Comparison of ENCODE assay signal across 1 cellular context in the genomic region with DNA sequence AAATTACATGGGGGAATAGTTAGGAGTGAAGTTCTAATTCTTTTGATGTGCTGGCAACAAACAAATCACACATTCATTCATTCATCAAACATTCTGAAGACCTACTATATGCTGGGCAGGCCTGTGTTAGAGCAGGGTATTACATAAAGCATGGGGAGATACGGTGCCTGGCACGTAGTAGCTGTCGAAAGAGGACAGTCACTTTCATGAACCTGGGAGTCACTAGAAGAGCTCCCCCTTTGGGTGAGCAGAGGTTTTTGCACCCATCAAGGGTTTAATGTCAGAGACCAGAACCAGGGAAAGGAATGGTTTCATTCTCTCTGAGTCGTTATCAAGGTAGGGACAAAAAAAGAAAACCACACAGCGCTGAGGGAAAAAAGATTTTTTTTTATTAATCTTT.
TF ChIP-seq lines count a peak whose summit lies in the region.

No MANE protein-coding gene starts in this region.

TF ChIP-seq in K562, 482 proteins besides CTCF, POLR2A, EP300 and RAD21 (continues in another document):
- TF ChIP-seq JUND (IDR thresholded peaks at IDR 0.05; ENCODE audit: borderline replicate concordance, low read depth, low read length) (0 out of 2 replicates have a peak, but pooled peaks have one; percentile 4), JUND (tag; IDR thresholded peaks at IDR 0.05; ENCODE audit: borderline replicate concordance, low read depth, low read length) (no peak), ELF2 (CRISPR knock-in tag; IDR thresholded peaks at IDR 0.05) (no peak), SRF (CRISPR knock-in tag; IDR thresholded peaks at IDR 0.05) (no peak), ESRRA (IDR thresholded peaks at IDR 0.05; ENCODE audit: borderline replicate concordance, low read depth) (0 out of 2 replicates have a peak, but pooled peaks have one; percentile 12), FOXK2 (conservative IDR thresholded peaks at IDR 0.05 in 1 of 2, IDR thresholded peaks at IDR 0.05 in 1 of 2; ENCODE audit: low read depth in 2 of 2) (0 out of 4 replicates have a peak, but pooled peaks of 1 of the 2 experiments have one; percentile 18), ZNF134 (CRISPR knock-in tag; conservative IDR thresholded peaks at IDR 0.05) (no peak), ZNF23 (CRISPR knock-in tag; IDR thresholded peaks at IDR 0.05) (no peak), SREBF1 (IDR thresholded peaks at IDR 0.05; ENCODE audit: borderline replicate concordance, low read depth, low read length) (no peak), ZBTB5 (IDR thresholded peaks at IDR 0.05) (no peak), SPI1 (IDR thresholded peaks at IDR 0.05; ENCODE audit: borderline replicate concordance, low read depth, low read length) (no peak), PRMT5 (CRISPR knock-in tag; IDR thresholded peaks at IDR 0.05) (no peak), DACH1 (IDR thresholded peaks at IDR 0.05; ENCODE audit: partially characterized antibody) (no peak), ZNF76 (CRISPR knock-in tag; IDR thresholded peaks at IDR 0.05; ENCODE audit: borderline replicate concordance) (no peak), CHCHD3 (CRISPR knock-in tag; IDR thresholded peaks at IDR 0.05) (no peak), NRF1 (conservative IDR thresholded peaks at IDR 0.05 in 1 of 2, IDR thresholded peaks at IDR 0.05 in 1 of 2) (no peak), ARID3B (CRISPR knock-in tag; IDR thresholded peaks at IDR 0.05; ENCODE audit: borderline replicate concordance) (no peak), ZKSCAN1 (IDR thresholded peaks at IDR 0.05; ENCODE audit: low read depth, low read length) (peak; percentile 59), SMARCB1 (IDR thresholded peaks at IDR 0.05; ENCODE audit: insufficient read length, low read depth) (no peak), SOX6 (IDR thresholded peaks at IDR 0.05) (no peak), ZNF75A (CRISPR knock-in tag; IDR thresholded peaks at IDR 0.05) (no peak), MCM5 (IDR thresholded peaks at IDR 0.05; ENCODE audit: low read depth) (no peak), ZNF785 (CRISPR knock-in tag; IDR thresholded peaks at IDR 0.05) (no peak), SNIP1 (IDR thresholded peaks at IDR 0.05; ENCODE audit: low read depth) (no peak), LCOR (CRISPR knock-in tag; IDR thresholded peaks at IDR 0.05) (no peak), RUNX1 (IDR thresholded peaks at IDR 0.05; ENCODE audit: low read depth) (no peak), GABPA (tag; conservative IDR thresholded peaks at IDR 0.05; ENCODE audit: low read depth) (no peak), CREB3L1 (IDR thresholded peaks at IDR 0.05; ENCODE audit: borderline replicate concordance, low read depth) (no peak), KDM1A (IDR thresholded peaks at IDR 0.05) (no peak), ZNF41 (CRISPR knock-in tag; conservative IDR thresholded peaks at IDR 0.05) (no peak), ZNF232 (CRISPR knock-in tag; IDR thresholded peaks at IDR 0.05) (no peak), SRSF9 (IDR thresholded peaks at IDR 0.05; ENCODE audit: borderline replicate concordance, low read depth, low read length) (no peak), GATAD2B (IDR thresholded peaks at IDR 0.05; ENCODE audit: borderline replicate concordance) (no peak; the same call in 1 of the 2 replicates), GABPB2 (CRISPR knock-in tag; conservative IDR thresholded peaks at IDR 0.05) (no peak), PHB2 (IDR thresholded peaks at IDR 0.05; ENCODE audit: low read depth) (no peak), BHLHE40 (IDR thresholded peaks at IDR 0.05; ENCODE audit: low read length) (0 out of 2 replicates have a peak, but pooled peaks have one; percentile 14), SRSF3 (IDR thresholded peaks at IDR 0.05; ENCODE audit: insufficient read depth, low read length) (no peak), KLF13 (tag; IDR thresholded peaks at IDR 0.05; ENCODE audit: borderline replicate concordance, low read depth) (no peak), PPARD (CRISPR knock-in tag; IDR thresholded peaks at IDR 0.05) (no peak), TCF7L2 (IDR thresholded peaks at IDR 0.05; ENCODE audit: low read depth, low read length) (no peak), FOXK1 (CRISPR knock-in tag; IDR thresholded peaks at IDR 0.05; ENCODE audit: borderline replicate concordance) (no peak), EGR1 (conservative IDR thresholded peaks at IDR 0.05) (no peak), THRB (CRISPR knock-in tag; conservative IDR thresholded peaks at IDR 0.05) (no peak)
- TF ChIP-seq, protein P1, sequence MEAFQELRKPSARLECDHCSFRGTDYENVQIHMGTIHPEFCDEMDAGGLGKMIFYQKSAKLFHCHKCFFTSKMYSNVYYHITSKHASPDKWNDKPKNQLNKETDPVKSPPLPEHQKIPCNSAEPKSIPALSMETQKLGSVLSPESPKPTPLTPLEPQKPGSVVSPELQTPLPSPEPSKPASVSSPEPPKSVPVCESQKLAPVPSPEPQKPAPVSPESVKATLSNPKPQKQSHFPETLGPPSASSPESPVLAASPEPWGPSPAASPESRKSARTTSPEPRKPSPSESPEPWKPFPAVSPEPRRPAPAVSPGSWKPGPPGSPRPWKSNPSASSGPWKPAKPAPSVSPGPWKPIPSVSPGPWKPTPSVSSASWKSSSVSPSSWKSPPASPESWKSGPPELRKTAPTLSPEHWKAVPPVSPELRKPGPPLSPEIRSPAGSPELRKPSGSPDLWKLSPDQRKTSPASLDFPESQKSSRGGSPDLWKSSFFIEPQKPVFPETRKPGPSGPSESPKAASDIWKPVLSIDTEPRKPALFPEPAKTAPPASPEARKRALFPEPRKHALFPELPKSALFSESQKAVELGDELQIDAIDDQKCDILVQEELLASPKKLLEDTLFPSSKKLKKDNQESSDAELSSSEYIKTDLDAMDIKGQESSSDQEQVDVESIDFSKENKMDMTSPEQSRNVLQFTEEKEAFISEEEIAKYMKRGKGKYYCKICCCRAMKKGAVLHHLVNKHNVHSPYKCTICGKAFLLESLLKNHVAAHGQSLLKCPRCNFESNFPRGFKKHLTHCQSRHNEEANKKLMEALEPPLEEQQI (IDR thresholded peaks at IDR 0.05), result no peak
- TF ChIP-seq, protein P2, sequence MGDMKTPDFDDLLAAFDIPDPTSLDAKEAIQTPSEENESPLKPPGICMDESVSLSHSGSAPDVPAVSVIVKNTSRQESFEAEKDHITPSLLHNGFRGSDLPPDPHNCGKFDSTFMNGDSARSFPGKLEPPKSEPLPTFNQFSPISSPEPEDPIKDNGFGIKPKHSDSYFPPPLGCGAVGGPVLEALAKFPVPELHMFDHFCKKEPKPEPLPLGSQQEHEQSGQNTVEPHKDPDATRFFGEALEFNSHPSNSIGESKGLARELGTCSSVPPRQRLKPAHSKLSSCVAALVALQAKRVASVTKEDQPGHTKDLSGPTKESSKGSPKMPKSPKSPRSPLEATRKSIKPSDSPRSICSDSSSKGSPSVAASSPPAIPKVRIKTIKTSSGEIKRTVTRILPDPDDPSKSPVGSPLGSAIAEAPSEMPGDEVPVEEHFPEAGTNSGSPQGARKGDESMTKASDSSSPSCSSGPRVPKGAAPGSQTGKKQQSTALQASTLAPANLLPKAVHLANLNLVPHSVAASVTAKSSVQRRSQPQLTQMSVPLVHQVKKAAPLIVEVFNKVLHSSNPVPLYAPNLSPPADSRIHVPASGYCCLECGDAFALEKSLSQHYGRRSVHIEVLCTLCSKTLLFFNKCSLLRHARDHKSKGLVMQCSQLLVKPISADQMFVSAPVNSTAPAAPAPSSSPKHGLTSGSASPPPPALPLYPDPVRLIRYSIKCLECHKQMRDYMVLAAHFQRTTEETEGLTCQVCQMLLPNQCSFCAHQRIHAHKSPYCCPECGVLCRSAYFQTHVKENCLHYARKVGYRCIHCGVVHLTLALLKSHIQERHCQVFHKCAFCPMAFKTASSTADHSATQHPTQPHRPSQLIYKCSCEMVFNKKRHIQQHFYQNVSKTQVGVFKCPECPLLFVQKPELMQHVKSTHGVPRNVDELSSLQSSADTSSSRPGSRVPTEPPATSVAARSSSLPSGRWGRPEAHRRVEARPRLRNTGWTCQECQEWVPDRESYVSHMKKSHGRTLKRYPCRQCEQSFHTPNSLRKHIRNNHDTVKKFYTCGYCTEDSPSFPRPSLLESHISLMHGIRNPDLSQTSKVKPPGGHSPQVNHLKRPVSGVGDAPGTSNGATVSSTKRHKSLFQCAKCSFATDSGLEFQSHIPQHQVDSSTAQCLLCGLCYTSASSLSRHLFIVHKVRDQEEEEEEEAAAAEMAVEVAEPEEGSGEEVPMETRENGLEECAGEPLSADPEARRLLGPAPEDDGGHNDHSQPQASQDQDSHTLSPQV (IDR thresholded peaks at IDR 0.05), result no peak
- TF ChIP-seq, protein P3, sequence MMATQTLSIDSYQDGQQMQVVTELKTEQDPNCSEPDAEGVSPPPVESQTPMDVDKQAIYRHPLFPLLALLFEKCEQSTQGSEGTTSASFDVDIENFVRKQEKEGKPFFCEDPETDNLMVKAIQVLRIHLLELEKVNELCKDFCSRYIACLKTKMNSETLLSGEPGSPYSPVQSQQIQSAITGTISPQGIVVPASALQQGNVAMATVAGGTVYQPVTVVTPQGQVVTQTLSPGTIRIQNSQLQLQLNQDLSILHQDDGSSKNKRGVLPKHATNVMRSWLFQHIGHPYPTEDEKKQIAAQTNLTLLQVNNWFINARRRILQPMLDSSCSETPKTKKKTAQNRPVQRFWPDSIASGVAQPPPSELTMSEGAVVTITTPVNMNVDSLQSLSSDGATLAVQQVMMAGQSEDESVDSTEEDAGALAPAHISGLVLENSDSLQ (IDR thresholded peaks at IDR 0.05), result 0 out of 2 replicates have a peak, but pooled peaks have one; percentile 10
- TF ChIP-seq, protein P4, sequence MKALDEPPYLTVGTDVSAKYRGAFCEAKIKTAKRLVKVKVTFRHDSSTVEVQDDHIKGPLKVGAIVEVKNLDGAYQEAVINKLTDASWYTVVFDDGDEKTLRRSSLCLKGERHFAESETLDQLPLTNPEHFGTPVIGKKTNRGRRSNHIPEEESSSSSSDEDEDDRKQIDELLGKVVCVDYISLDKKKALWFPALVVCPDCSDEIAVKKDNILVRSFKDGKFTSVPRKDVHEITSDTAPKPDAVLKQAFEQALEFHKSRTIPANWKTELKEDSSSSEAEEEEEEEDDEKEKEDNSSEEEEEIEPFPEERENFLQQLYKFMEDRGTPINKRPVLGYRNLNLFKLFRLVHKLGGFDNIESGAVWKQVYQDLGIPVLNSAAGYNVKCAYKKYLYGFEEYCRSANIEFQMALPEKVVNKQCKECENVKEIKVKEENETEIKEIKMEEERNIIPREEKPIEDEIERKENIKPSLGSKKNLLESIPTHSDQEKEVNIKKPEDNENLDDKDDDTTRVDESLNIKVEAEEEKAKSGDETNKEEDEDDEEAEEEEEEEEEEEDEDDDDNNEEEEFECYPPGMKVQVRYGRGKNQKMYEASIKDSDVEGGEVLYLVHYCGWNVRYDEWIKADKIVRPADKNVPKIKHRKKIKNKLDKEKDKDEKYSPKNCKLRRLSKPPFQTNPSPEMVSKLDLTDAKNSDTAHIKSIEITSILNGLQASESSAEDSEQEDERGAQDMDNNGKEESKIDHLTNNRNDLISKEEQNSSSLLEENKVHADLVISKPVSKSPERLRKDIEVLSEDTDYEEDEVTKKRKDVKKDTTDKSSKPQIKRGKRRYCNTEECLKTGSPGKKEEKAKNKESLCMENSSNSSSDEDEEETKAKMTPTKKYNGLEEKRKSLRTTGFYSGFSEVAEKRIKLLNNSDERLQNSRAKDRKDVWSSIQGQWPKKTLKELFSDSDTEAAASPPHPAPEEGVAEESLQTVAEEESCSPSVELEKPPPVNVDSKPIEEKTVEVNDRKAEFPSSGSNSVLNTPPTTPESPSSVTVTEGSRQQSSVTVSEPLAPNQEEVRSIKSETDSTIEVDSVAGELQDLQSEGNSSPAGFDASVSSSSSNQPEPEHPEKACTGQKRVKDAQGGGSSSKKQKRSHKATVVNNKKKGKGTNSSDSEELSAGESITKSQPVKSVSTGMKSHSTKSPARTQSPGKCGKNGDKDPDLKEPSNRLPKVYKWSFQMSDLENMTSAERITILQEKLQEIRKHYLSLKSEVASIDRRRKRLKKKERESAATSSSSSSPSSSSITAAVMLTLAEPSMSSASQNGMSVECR (CRISPR knock-in tag; IDR thresholded peaks at IDR 0.05), result no peak
